ENCODE assay signal across 11 cellular contexts in genomic region chr3:129526121-129526900, GRCh38. TPM values are rescaled to one million over a fixed set of nuclear protein-coding genes. Genes with fewer than 3 reads are reported as not detected.
DNase-seq lines count a peak whose midpoint lies in the region; ATAC-seq, FAIRE-seq and TF ChIP-seq lines count a peak whose summit lies in the region.
"Had no signal": no experiment of that assay in that cellular context is flagged by ENCODE, and none has a peak within 500 bp of the region (broad histone marks: within the 10 kb centered on the region; RNA-seq: fewer than 3 reads in every experiment).

No MANE protein-coding gene starts in this region.

- no peak overlapping the region for H3K27ac Mint-ChIP-seq in natural killer cell
- H3K27ac Mint-ChIP-seq in natural killer cell treated with Interleukin-12 subunit alpha and Interleukin-12 subunit beta and Interleukin-15 and Interleukin-18, amount 100 ng/mL, for 72 hours: no peak overlapping the region

- H3K4me1 ChIP-seq in breast epithelium: no peaks in the 10 kb centered on the region

- no peak for DNase-seq in natural killer cell
- no peak for DNase-seq in natural killer cell treated with Interleukin-12 subunit alpha and Interleukin-12 subunit beta and Interleukin-15 and Interleukin-18, amount 100 ng/mL, for 72 hours (ENCODE audit: low spot score)
- peak; percentile 65 for DNase-seq in RPMI8226
- DNase-seq in NCI-H2029 treated with DMSO at 0.1 percent for 48 hours (lab: John Stamatoyannopoulos, UW): no peak
- no peak for DNase-seq in 8988T
- no peak for DNase-seq in RCC 7860 (ENCODE audit: low spot score)
- DNase-seq in breast epithelium (ENCODE audit: low spot score in 2 of 2): no peak

- no peak overlapping the region for H3K4me3 Mint-ChIP-seq in natural killer cell
- H3K4me3 Mint-ChIP-seq in natural killer cell treated with Interleukin-12 subunit alpha and Interleukin-12 subunit beta and Interleukin-15 and Interleukin-18, amount 100 ng/mL, for 72 hours: no peak overlapping the region

- intact Hi-C loops in natural killer cell (cut with micrococcal nuclease) (no loop called here), breast epithelium (cut with DNase I; ENCODE audit: low total_unique reads) (no loop called here)

- H3K27ac ChIP-seq in breast epithelium: no peak overlapping the region
- H3K27ac ChIP-seq: KMS-11 had no signal

- no peak overlapping the region for H3K4me3 ChIP-seq in breast epithelium

- H3K9me3 ChIP-seq in breast epithelium: no peaks in the 10 kb centered on the region

- no peaks in the 10 kb centered on the region for H3K27me3 ChIP-seq in breast epithelium

- no peak for TF ChIP-seq POLR2A in breast epithelium (IDR thresholded peaks at IDR 0.05)

- no peak for TF ChIP-seq CTCF in natural killer cell (IDR thresholded peaks at IDR 0.05)
- TF ChIP-seq CTCF in breast epithelium (IDR thresholded peaks at IDR 0.05): no peak

- H3K9me3 Mint-ChIP-seq in natural killer cell: no peaks in the 10 kb centered on the region
- no peaks in the 10 kb centered on the region for H3K9me3 Mint-ChIP-seq in natural killer cell treated with Interleukin-12 subunit alpha and Interleukin-12 subunit beta and Interleukin-15 and Interleukin-18, amount 100 ng/mL, for 72 hours

- peaks cover 0 to 4% of the 10 kb centered on the region in 2 donors for H3K4me1 Mint-ChIP-seq in natural killer cell
- no peaks in the 10 kb centered on the region for H3K4me1 Mint-ChIP-seq in natural killer cell treated with Interleukin-12 subunit alpha and Interleukin-12 subunit beta and Interleukin-15 and Interleukin-18, amount 100 ng/mL, for 72 hours (ENCODE audit: low read depth in 2 of 2)

- no peak for FAIRE-seq in RCC 7860 (lab: Jason Lieb, UNC)

- no peaks in the 10 kb centered on the region for H3K27me3 Mint-ChIP-seq in natural killer cell (ENCODE audit: low read depth in 2 of 2)
- H3K27me3 Mint-ChIP-seq in natural killer cell treated with Interleukin-12 subunit alpha and Interleukin-12 subunit beta and Interleukin-15 and Interleukin-18, amount 100 ng/mL, for 72 hours: no peaks in the 10 kb centered on the region

- H3K36me3 Mint-ChIP-seq in natural killer cell: no peaks in the 10 kb centered on the region
- H3K36me3 Mint-ChIP-seq in natural killer cell treated with Interleukin-12 subunit alpha and Interleukin-12 subunit beta and Interleukin-15 and Interleukin-18, amount 100 ng/mL, for 72 hours: no peaks in the 10 kb centered on the region

- ATAC-seq in natural killer cell (peak in 2 of 3 donors; percentile 33 to 68), HG03045 (IDR thresholded peaks at IDR 0.05; ENCODE audit: unreplicated experiment) (peak; percentile 64)
- ATAC-seq in natural killer cell treated with Interleukin-12 subunit alpha and Interleukin-12 subunit beta and Interleukin-15 and Interleukin-18, amount 100 ng/mL, for 72 hours: no peak

- no peaks in the 10 kb centered on the region for H3K36me3 ChIP-seq in breast epithelium

RNA-seq across cellular contexts. Expression of gene RHO, which starts 2.1 kb away (rescaled TPM):
- total RNA-seq in natural killer cell: not detected
- total RNA-seq in natural killer cell treated with Interleukin-12 subunit alpha and Interleukin-12 subunit beta and Interleukin-15 and Interleukin-18, amount 100 ng/mL, for 72 hours: not detected
- under 1 TPM in 1 of 3 donors, not detected in 2; 0.15 TPM for total RNA-seq in breast epithelium
- total RNA-seq: pulmonary artery endothelial cell, urinary bladder had no signal

RNA-seq across cellular contexts. Expression of gene H1-8, which starts 16.7 kb away (rescaled TPM):
- total RNA-seq in natural killer cell (not detected), breast epithelium (not detected)
- total RNA-seq in natural killer cell treated with Interleukin-12 subunit alpha and Interleukin-12 subunit beta and Interleukin-15 and Interleukin-18, amount 100 ng/mL, for 72 hours: not detected
- total RNA-seq: pulmonary artery endothelial cell, urinary bladder had no signal

Comparison
In these comparisons a context has a peak if more than half of its experiments do, and no peak if none do; other contexts are left out.
1. ATAC-seq: peak in natural killer cell (2 of 3) and HG03045 (single experiment); none in natural killer cell treated with Interleukin-12 subunit alpha and Interleukin-12 subunit beta and Interleukin-15 and Interleukin-18, amount 100 ng/mL, for 72 hours (0 of 2).